In the genomic region with DNA sequence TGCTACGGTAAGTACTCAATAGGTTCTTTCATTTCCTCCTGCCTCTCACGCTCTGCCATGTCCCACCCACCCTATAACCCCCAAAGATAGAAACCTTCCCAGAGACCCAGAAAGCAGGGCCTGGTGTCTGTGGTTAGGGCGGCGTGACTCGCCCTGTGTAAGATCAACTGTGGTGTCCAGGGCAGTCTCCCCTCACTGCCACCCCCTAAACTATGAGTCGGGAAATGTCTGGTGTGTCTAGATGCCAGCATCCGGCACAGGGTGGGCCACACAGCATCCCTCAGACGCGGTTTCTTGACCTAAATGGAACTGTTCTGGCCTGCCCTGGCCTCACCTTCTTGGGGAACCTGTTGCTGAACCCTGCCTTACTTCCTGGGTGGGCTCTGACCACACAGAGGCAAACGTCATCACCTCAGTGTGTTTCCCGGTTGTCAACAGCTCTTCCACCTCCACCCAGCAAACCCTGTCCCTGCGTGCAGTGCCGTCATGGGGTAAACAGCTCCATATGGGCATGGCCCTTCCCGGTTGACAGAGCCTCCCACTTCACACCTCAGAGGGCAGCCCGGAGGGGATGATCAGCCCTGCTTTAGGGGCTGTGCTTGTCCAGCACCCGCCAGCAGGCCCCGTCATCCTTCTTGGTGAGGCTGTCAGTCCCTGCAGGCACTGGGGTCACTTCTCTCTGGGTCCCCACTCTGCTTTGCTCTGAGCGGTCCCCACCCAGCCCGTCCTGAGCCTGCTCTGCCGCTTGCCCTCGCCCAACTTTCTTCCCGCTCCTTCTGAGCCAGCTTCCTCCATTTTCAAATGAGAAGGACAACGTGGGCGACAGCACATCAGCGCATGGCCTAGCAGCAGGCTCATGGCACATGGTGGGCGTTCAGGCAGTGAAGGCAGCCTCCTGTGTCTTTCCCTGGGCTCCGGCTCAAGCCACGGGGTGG, we compare ENCODE assay signal across 17 cellular contexts. TPM values are rescaled to one million over a fixed set of nuclear protein-coding genes. Genes with fewer than 3 reads are reported as not detected.
"Had no signal": no experiment of that assay in that cellular context is flagged by ENCODE, and none has a peak within 500 bp of the region (broad histone marks: within the 10 kb centered on the region; RNA-seq: fewer than 3 reads in every experiment).

No MANE protein-coding gene starts in this region.

- H3K4me3 Mint-ChIP-seq: activated CD4-positive, alpha-beta T cell treated with anti-CD3 and anti-CD28 coated beads for 36 hours; activated CD8-positive, alpha-beta memory T cell treated with anti-CD3 and anti-CD28 coated beads, Interleukin-2, amount 10 ng/mL, durations not matched to agents 7 days and 5 days; activated naive CD4-positive, alpha-beta T cell treated with anti-CD3 and anti-CD28 coated beads for 36 hours; naive thymus-derived CD8-positive, alpha-beta T cell; WTC11 had no signal

- H3K36me3 Mint-ChIP-seq: activated CD8-positive, alpha-beta memory T cell treated with anti-CD3 and anti-CD28 coated beads, Interleukin-2, amount 10 ng/mL, durations not matched to agents 7 days and 5 days; naive thymus-derived CD8-positive, alpha-beta T cell; WTC11 had no signal

- DNase-seq: activated CD4-positive, alpha-beta T cell treated with anti-CD3 and anti-CD28 coated beads for 36 hours; activated CD4-positive, alpha-beta T cell treated with anti-CD3 and anti-CD28 coated beads, Interleukin-2, amount 50 U/mL, for 48 hours; activated CD8-positive, alpha-beta memory T cell treated with anti-CD3 and anti-CD28 coated beads, Interleukin-2, amount 10 ng/mL, durations not matched to agents 7 days and 5 days; activated naive CD4-positive, alpha-beta T cell treated with anti-CD3 and anti-CD28 coated beads for 36 hours; activated T-cell treated with anti-CD3 and anti-CD28 coated beads, Interleukin-2, amount 50 U/mL, for 1 hour; cerebellar nuclear complex; cortex of kidney; mesenchymal stem cell; naive thymus-derived CD8-positive, alpha-beta T cell; occipital lobe; retina; SW 1271; upper lobe of left lung had no signal

- H3K4me1 Mint-ChIP-seq: activated CD4-positive, alpha-beta T cell treated with anti-CD3 and anti-CD28 coated beads for 36 hours had no signal

- ATAC-seq: activated CD4-positive, alpha-beta T cell treated with anti-CD3 and anti-CD28 coated beads for 36 hours; activated CD8-positive, alpha-beta memory T cell treated with anti-CD3 and anti-CD28 coated beads, Interleukin-2, amount 10 ng/mL, durations not matched to agents 7 days and 5 days; heart right ventricle; naive thymus-derived CD8-positive, alpha-beta T cell; WTC11 had no signal

- H3K9me3 Mint-ChIP-seq: activated naive CD4-positive, alpha-beta T cell treated with anti-CD3 and anti-CD28 coated beads for 36 hours; activated T-helper 2 cell treated with anti-CD3 and anti-CD28 coated beads, Interferon-gamma antibody, Interleukin-2, Interleukin-4, amounts not matched to agents 10 μg/mL and 5 μg/mL and 100 μg/mL, durations not matched to agents 14 hours and 24 hours and 36 hours; naive thymus-derived CD8-positive, alpha-beta T cell; WTC11 had no signal

- H3K27ac Mint-ChIP-seq: activated CD4-positive, alpha-beta T cell treated with anti-CD3 and anti-CD28 coated beads for 36 hours; activated CD8-positive, alpha-beta memory T cell treated with anti-CD3 and anti-CD28 coated beads, Interleukin-2, amount 10 ng/mL, durations not matched to agents 7 days and 5 days; activated naive CD4-positive, alpha-beta T cell treated with anti-CD3 and anti-CD28 coated beads for 36 hours; activated T-helper 2 cell treated with anti-CD3 and anti-CD28 coated beads, Interferon-gamma antibody, Interleukin-2, Interleukin-4, amounts not matched to agents 10 μg/mL and 5 μg/mL and 100 μg/mL, durations not matched to agents 14 hours and 24 hours and 36 hours; WTC11 had no signal

RNA-seq across cellular contexts. Expression of a gene that starts 6.0 kb away (rescaled TPM):
- total RNA-seq: activated CD4-positive, alpha-beta T cell treated with anti-CD3 and anti-CD28 coated beads for 36 hours; activated naive CD4-positive, alpha-beta T cell treated with anti-CD3 and anti-CD28 coated beads for 36 hours; endothelial cell of umbilical vein had no signal
